ENCODE assay signal across 8 cellular contexts in genomic region chr2:219253753-219254589, GRCh38. TPM values are rescaled to one million over a fixed set of nuclear protein-coding genes. Genes with fewer than 3 reads are reported as not detected.
DNase-seq lines count a peak whose midpoint lies in the region; ATAC-seq and TF ChIP-seq lines count a peak whose summit lies in the region.

TUBA4A (minus strand) TSS chr2:219253918; CDS start chr2:219253858, 60 bp downstream.

- peak; percentile 98 for DNase-seq in GM10248 (ENCODE audit: extremely low spot score)
- peak; percentile 89 for DNase-seq in NB4 (ENCODE audit: low read depth)
- peak; percentile 87 to 92 (median 91) for DNase-seq in T-helper 1 cell
- peak; percentile 72 for DNase-seq in adipocyte (ENCODE audit: low read depth)
- DNase-seq in left cardiac atrium = peak; percentile 91
- peak; percentile 57 for DNase-seq in progenitor cell of endocrine pancreas (ENCODE audit: low spot score, unreplicated experiment)
- peak; percentile 94 for DNase-seq in upper lobe of right lung

- H3K27me3 ChIP-seq in adipocyte (replicated peaks; ENCODE audit: control insufficient read depth, insufficient read depth, low read length) (no peaks in the 10 kb centered on the region), upper lobe of right lung (no peaks in the 10 kb centered on the region)

- intact Hi-C loops in left cardiac atrium (cut with DNase I) = no loop called here
- intact Hi-C loops in upper lobe of right lung (cut with DNase I) = no loop called here

- H3K4me3 ChIP-seq in HEK293 (ENCODE audit: low read depth, low read length) = peak within 1 kb of the TSS; percentile 55
- peak within 1 kb of the TSS; percentile 66 for H3K4me3 ChIP-seq in NB4 (ENCODE audit: low read depth, low read length)
- H3K4me3 ChIP-seq in adipocyte (ENCODE audit: low read length) = peak within 1 kb of the TSS; percentile 81
- peak within 1 kb of the TSS; percentile 77 for H3K4me3 ChIP-seq in upper lobe of right lung

- no peaks in the 10 kb centered on the region for H3K9me3 Mint-ChIP-seq in progenitor cell of endocrine pancreas (ENCODE audit: low read depth)

- peak within 1 kb of the TSS; percentile 61 for H3K9ac ChIP-seq in adipocyte (ENCODE audit: low read length)

- H3K36me3 ChIP-seq in HEK293 (ENCODE audit: control insufficient read depth in 2 of 2, insufficient read depth in 1 of 2, low read length in 2 of 2) (peaks cover 0 to 8% of the 10 kb centered on the region in 2 experiments; a peak in 1 of 3 replicates), adipocyte (ENCODE audit: control insufficient read depth, insufficient read depth, low read length, severe bottlenecking) (peaks cover 3% of the 10 kb centered on the region), upper lobe of right lung (no peaks in the 10 kb centered on the region)

- CTCF ChIA-PET in GM10248 (lab: Yijun Ruan, JAX) = interaction anchor here (0.8 to 10.2 kb wide), 13 partner anchors 8 to 276 kb away, joined by 3 to 116 read pairs (median 4); partner anchors contain the start of genes ANKZF1, ATG9A, GLB1L and STK16
- CTCF ChIA-PET in HEK293 (lab: Yijun Ruan, JAX) = interaction anchor here (0.5 to 3.6 kb wide), 7 partner anchors 13 to 132 kb away, joined by 3 to 22 read pairs (median 4); no protein-coding TSS in a partner anchor

- H3K36me3 Mint-ChIP-seq in progenitor cell of endocrine pancreas (ENCODE audit: insufficient read depth) = no peaks in the 10 kb centered on the region

- peaks cover 4% of the 10 kb centered on the region; the same call in 1 of the 2 replicates for H3K4me1 ChIP-seq in HEK293 (ENCODE audit: control insufficient read depth, insufficient read depth, low read length)
- peaks cover 42% of the 10 kb centered on the region for H3K4me1 ChIP-seq in adipocyte (ENCODE audit: control insufficient read depth, insufficient read depth, low read length)
- H3K4me1 ChIP-seq in upper lobe of right lung = peaks cover 35% of the 10 kb centered on the region

- H3K27ac ChIP-seq in HEK293 (ENCODE audit: extremely low read depth, low read depth, low read length) (no peak within 1 kb of the TSS), upper lobe of right lung (peak within 1 kb of the TSS; percentile 81)

- POLR2A ChIA-PET in GM10248 (lab: Yijun Ruan, JAX) = interaction anchor here (0.6 to 2.8 kb wide), 10 partner anchors 9 to 648 kb away, joined by 3 to 19 read pairs (median 6); partner anchors contain the start of genes DNAJB2, GLB1L, STK16 and ZFAND2B
- POLR2A ChIA-PET in HEK293 (lab: Yijun Ruan, JAX) = interaction anchor here (0.6 to 3.2 kb wide), 8 partner anchors 9 to 1269 kb away, joined by 3 to 17 read pairs (median 4); partner anchors contain the start of genes GLB1L and STK16

- H3K9me3 ChIP-seq in HEK293 (ENCODE audit: control insufficient read depth, insufficient read depth, low read depth, low read length) = no peaks in the 10 kb centered on the region
- no peaks in the 10 kb centered on the region for H3K9me3 ChIP-seq in adipocyte (ENCODE audit: control insufficient read depth, low read length)
- H3K9me3 ChIP-seq in upper lobe of right lung = no peaks in the 10 kb centered on the region

- H3K4me1 Mint-ChIP-seq in progenitor cell of endocrine pancreas (ENCODE audit: low read depth) = peaks cover 13% of the 10 kb centered on the region

- peak within 1 kb of the TSS; percentile 71 for H3K4me3 Mint-ChIP-seq in progenitor cell of endocrine pancreas (ENCODE audit: low read depth)

- H3K27ac Mint-ChIP-seq in progenitor cell of endocrine pancreas = peak within 1 kb of the TSS; percentile 52

- peak; percentile 92 to 93 for ATAC-seq in left cardiac atrium
- peak; percentile 91 for ATAC-seq in upper lobe of right lung

- TF ChIP-seq POLR2A in NB4 (IDR thresholded peaks at IDR 0.05; ENCODE audit: extremely low read depth, insufficient read length) = peak; percentile 96

- H3K27me3 Mint-ChIP-seq in progenitor cell of endocrine pancreas = peaks cover 61% of the 10 kb centered on the region

- TF ChIP-seq CTCF in GM10248 (IDR thresholded peaks at IDR 0.05; ENCODE audit: control extremely low read depth, extremely low read depth, low read depth, missing control alignments) (no peak), HEK293 (tag by site-specific recombination; IDR thresholded peaks at IDR 0.05) (0 out of 2 replicates have a peak, but pooled peaks have one; percentile 6), NB4 (IDR thresholded peaks at IDR 0.05; ENCODE audit: low read depth, low read length) (no peak), progenitor cell of endocrine pancreas (IDR thresholded peaks at IDR 0.05; ENCODE audit: unreplicated experiment) (no peak), upper lobe of right lung (IDR thresholded peaks at IDR 0.05) (no peak)

TF ChIP-seq in HEK293, 187 proteins besides CTCF, POLR2A, EP300 and RAD21 (continues in another document):
- no peak for TF ChIP-seq ZNF585B (tag by site-specific recombination; IDR thresholded peaks at IDR 0.05)
- no peak for TF ChIP-seq ZNF223 (tag by site-specific recombination; IDR thresholded peaks at IDR 0.05)
- TF ChIP-seq BCL11A (tag by site-specific recombination; IDR thresholded peaks at IDR 0.05; ENCODE audit: low read depth) = 0 out of 2 replicates have a peak, but pooled peaks have one; percentile 19
- TF ChIP-seq ZBTB26 (tag by site-specific recombination; optimal IDR thresholded peaks at IDR 0.05) = peak; percentile 56
- peak; percentile 93 for TF ChIP-seq SP3 (tag by site-specific recombination; IDR thresholded peaks at IDR 0.05)
- peak; percentile 84 for TF ChIP-seq KLF9 (tag by site-specific recombination; IDR thresholded peaks at IDR 0.05; ENCODE audit: low read depth)
- 0 out of 2 replicates have a peak, but pooled peaks have one; percentile 24 for TF ChIP-seq ZNF561 (tag by site-specific recombination; IDR thresholded peaks at IDR 0.05; ENCODE audit: borderline replicate concordance)
- peak; percentile 67 for TF ChIP-seq ZBTB48 (tag by site-specific recombination; IDR thresholded peaks at IDR 0.05)
- TF ChIP-seq, protein P1, sequence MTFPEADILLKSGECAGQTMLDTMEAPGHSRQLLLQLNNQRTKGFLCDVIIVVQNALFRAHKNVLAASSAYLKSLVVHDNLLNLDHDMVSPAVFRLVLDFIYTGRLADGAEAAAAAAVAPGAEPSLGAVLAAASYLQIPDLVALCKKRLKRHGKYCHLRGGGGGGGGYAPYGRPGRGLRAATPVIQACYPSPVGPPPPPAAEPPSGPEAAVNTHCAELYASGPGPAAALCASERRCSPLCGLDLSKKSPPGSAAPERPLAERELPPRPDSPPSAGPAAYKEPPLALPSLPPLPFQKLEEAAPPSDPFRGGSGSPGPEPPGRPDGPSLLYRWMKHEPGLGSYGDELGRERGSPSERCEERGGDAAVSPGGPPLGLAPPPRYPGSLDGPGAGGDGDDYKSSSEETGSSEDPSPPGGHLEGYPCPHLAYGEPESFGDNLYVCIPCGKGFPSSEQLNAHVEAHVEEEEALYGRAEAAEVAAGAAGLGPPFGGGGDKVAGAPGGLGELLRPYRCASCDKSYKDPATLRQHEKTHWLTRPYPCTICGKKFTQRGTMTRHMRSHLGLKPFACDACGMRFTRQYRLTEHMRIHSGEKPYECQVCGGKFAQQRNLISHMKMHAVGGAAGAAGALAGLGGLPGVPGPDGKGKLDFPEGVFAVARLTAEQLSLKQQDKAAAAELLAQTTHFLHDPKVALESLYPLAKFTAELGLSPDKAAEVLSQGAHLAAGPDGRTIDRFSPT (tag by site-specific recombination; IDR thresholded peaks at IDR 0.05) = 0 out of 2 replicates have a peak, but pooled peaks have one; percentile 9
- TF ChIP-seq ZBTB20 (tag by site-specific recombination; IDR thresholded peaks at IDR 0.05) = peak; percentile 82
- peak; percentile 88 for TF ChIP-seq ZIC2 (tag by site-specific recombination; IDR thresholded peaks at IDR 0.05)
- TF ChIP-seq ZNF335 (tag by site-specific recombination; conservative IDR thresholded peaks at IDR 0.05) = peak; percentile 90
- peak; percentile 81 for TF ChIP-seq SP2 (tag by site-specific recombination; IDR thresholded peaks at IDR 0.05)
- TF ChIP-seq, protein P2, sequence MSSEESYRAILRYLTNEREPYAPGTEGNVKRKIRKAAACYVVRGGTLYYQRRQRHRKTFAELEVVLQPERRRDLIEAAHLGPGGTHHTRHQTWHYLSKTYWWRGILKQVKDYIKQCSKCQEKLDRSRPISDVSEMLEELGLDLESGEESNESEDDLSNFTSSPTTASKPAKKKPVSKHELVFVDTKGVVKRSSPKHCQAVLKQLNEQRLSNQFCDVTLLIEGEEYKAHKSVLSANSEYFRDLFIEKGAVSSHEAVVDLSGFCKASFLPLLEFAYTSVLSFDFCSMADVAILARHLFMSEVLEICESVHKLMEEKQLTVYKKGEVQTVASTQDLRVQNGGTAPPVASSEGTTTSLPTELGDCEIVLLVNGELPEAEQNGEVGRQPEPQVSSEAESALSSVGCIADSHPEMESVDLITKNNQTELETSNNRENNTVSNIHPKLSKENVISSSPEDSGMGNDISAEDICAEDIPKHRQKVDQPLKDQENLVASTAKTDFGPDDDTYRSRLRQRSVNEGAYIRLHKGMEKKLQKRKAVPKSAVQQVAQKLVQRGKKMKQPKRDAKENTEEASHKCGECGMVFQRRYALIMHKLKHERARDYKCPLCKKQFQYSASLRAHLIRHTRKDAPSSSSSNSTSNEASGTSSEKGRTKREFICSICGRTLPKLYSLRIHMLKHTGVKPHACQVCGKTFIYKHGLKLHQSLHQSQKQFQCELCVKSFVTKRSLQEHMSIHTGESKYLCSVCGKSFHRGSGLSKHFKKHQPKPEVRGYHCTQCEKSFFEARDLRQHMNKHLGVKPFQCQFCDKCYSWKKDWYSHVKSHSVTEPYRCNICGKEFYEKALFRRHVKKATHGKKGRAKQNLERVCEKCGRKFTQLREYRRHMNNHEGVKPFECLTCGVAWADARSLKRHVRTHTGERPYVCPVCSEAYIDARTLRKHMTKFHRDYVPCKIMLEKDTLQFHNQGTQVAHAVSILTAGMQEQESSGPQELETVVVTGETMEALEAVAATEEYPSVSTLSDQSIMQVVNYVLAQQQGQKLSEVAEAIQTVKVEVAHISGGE (tag by site-specific recombination; conservative IDR thresholded peaks at IDR 0.05; ENCODE audit: low read depth) = no peak
- TF ChIP-seq ZEB2 (tag by site-specific recombination; IDR thresholded peaks at IDR 0.05) = peak; percentile 88

RNA-seq across cellular contexts. Expression of gene TUBA4A, which starts in this region (rescaled TPM):
- 10 to 100 TPM; 42.1 to 72.9 TPM for total RNA-seq in left cardiac atrium
- 8.3 and 9.1 TPM in 2 replicates for total RNA-seq in progenitor cell of endocrine pancreas
- 45.4 TPM for total RNA-seq in upper lobe of right lung
